In the genomic region with DNA sequence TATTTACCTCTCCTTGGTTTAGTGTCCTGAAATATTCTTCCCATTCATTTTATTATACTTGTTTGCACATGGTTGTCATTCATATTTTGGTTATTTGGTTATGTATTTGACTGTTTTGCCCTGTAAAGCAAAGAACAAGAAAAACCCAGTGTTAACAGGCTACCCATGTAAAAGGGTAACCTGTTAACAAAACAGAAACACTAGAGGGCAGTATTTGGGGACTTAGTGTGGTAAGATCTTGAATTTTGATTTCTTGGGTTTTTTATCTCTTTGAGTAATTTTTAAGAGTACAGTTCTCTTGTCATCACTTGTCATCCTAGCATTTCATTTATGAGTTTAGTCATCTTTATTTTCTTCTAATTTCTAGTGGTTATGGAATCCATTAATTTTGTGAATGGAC, we compare ENCODE assay signal across 8 cellular contexts. TPM values are rescaled to one million over a fixed set of nuclear protein-coding genes. Genes with fewer than 3 reads are reported as not detected.
DNase-seq lines count a peak whose midpoint lies in the region; TF ChIP-seq lines count a peak whose summit lies in the region.

No MANE protein-coding gene starts in this region.

- POLR2A ChIA-PET in MCF 10A (lab: Yijun Ruan, JAX), result no interaction called here

- intact Hi-C loops in MCF 10A (cut with micrococcal nuclease) (loop anchor here (2.0 kb wide), 1 partner anchor 34 kb away; no protein-coding TSS in a partner anchor), breast epithelium (cut with DNase I; ENCODE audit: low total_unique reads) (no loop called here), tibial artery (cut with DNase I; ENCODE audit: low total_unique reads) (no loop called here)

- H3K27ac Mint-ChIP-seq in MCF 10A (ENCODE audit: low read depth, unreplicated experiment), result no peak overlapping the region

- no peaks in the 10 kb centered on the region for H3F3A ChIP-seq in OCI-LY1 (ENCODE audit: insufficient read depth, low read length)

- TF ChIP-seq CTCF in MCF 10A (IDR thresholded peaks at IDR 0.05; ENCODE audit: unreplicated experiment) (peak; percentile 47), breast epithelium (IDR thresholded peaks at IDR 0.05) (peak in 1 of 3 donors; percentile 33), OCI-LY1 (IDR thresholded peaks at IDR 0.05; ENCODE audit: low read length) (peak; percentile 41; the same call in 1 of the 2 replicates), fibroblast of mammary gland (conservative IDR thresholded peaks at IDR 0.05; ENCODE audit: control insufficient read depth, insufficient read depth, low read depth, low read length) (peak; percentile 64), tibial artery (IDR thresholded peaks at IDR 0.05) (peak; percentile 21 to 32)

- H3K4me1 ChIP-seq in breast epithelium (no peaks in the 10 kb centered on the region), OCI-LY1 (ENCODE audit: insufficient read depth, low read length, severe bottlenecking) (no peaks in the 10 kb centered on the region), tibial artery (no peaks in the 10 kb centered on the region)

- H3K4me1 Mint-ChIP-seq in MCF 10A (ENCODE audit: insufficient read depth, unreplicated experiment), result no peaks in the 10 kb centered on the region

- H3K79me2 ChIP-seq in OCI-LY1 (ENCODE audit: insufficient read depth, low read length), result no peaks in the 10 kb centered on the region

- no peak overlapping the region for H3K9ac ChIP-seq in OCI-LY1 (ENCODE audit: low read length)

- H3K27me3 Mint-ChIP-seq in MCF 10A (ENCODE audit: insufficient read depth, unreplicated experiment), result no peaks in the 10 kb centered on the region

- BruUV-seq in MCF 10A (replicated peaks; lab: Mats Ljungman, UMichigan), result no TSS peak

- H3K36me3 ChIP-seq in breast epithelium, result no peaks in the 10 kb centered on the region
- H3K36me3 ChIP-seq in OCI-LY1 (ENCODE audit: insufficient read depth, low read length), result no peaks in the 10 kb centered on the region
- H3K36me3 ChIP-seq in tibial artery, result peaks cover 23 to 61% (median 43%) of the 10 kb centered on the region in 3 donors

- no peak overlapping the region for H3K27ac ChIP-seq in breast epithelium
- no peak overlapping the region for H3K27ac ChIP-seq in OCI-LY1 (ENCODE audit: low read depth, low read length, poor library complexity, severe bottlenecking)
- no peak overlapping the region for H3K27ac ChIP-seq in tibial artery

- no peak overlapping the region for H3K4me3 Mint-ChIP-seq in MCF 10A (ENCODE audit: unreplicated experiment)

- H4K20me1 ChIP-seq in OCI-LY1 (ENCODE audit: insufficient read depth, low read length), result no peaks in the 10 kb centered on the region

- H3K9me3 Mint-ChIP-seq in MCF 10A (ENCODE audit: unreplicated experiment), result no peaks in the 10 kb centered on the region

- H3K9me3 ChIP-seq in breast epithelium, result no peaks in the 10 kb centered on the region
- no peaks in the 10 kb centered on the region for H3K9me3 ChIP-seq in OCI-LY1 (ENCODE audit: low read length)
- H3K9me3 ChIP-seq in tibial artery, result no peaks in the 10 kb centered on the region

- no peaks in the 10 kb centered on the region for H3K9me2 ChIP-seq in OCI-LY1 (ENCODE audit: low read depth, low read length)

- H3K36me3 Mint-ChIP-seq in MCF 10A (ENCODE audit: insufficient read depth, unreplicated experiment), result peaks cover 60% of the 10 kb centered on the region

- CTCF ChIA-PET in MCF 10A (lab: Yijun Ruan, JAX), result interaction anchor here (0.6 to 2.2 kb wide), 9 partner anchors 11 to 251 kb away, joined by 3 to 9 read pairs (median 4); no protein-coding TSS in a partner anchor

- no peak for TF ChIP-seq POLR2A in breast epithelium (IDR thresholded peaks at IDR 0.05)

- H3K27me3 ChIP-seq in breast epithelium (no peaks in the 10 kb centered on the region), OCI-LY1 (ENCODE audit: insufficient read depth, low read length) (no peaks in the 10 kb centered on the region), tibial artery (no peaks in the 10 kb centered on the region)

- H3K4me3 ChIP-seq in breast epithelium (no peak overlapping the region), OCI-LY1 (ENCODE audit: low read depth, low read length, poor library complexity, severe bottlenecking) (no peak overlapping the region), fibroblast of mammary gland (ENCODE audit: control insufficient read depth, low read depth, low read length) (no peak overlapping the region), tibial artery (no peak overlapping the region)

- peak; percentile 51 for DNase-seq in MCF 10A (ENCODE audit: unreplicated experiment)
- no peak for DNase-seq in breast epithelium (ENCODE audit: low spot score in 2 of 2)
- peak; percentile 53 for DNase-seq in fibroblast of mammary gland (ENCODE audit: low read depth)
- no peak for DNase-seq in tibial artery
- DNase-seq in NCI-H446 treated with DMSO at 0.1 percent for 48 hours (lab: John Stamatoyannopoulos, UW), result no peak
- no peak for DNase-seq in cortex of kidney (lab: John Stamatoyannopoulos, UW)
- DNase-seq in KG1 (lab: John Stamatoyannopoulos, UW), result no peak

- no peak overlapping the region for H3K4me2 ChIP-seq in OCI-LY1 (ENCODE audit: low read length)

- no peak overlapping the region for H2AFZ ChIP-seq in OCI-LY1 (ENCODE audit: low read length)

RNA-seq across cellular contexts. Expression of a gene that starts 51.3 kb away (rescaled TPM):
- total RNA-seq in MCF 10A (2022), result 38.5 and 40.7 TPM in 2 replicates
- 10 to 100 TPM; 19.5 to 31.6 (median 20.3) TPM for total RNA-seq in breast epithelium

RNA-seq across cellular contexts. Expression of a gene that starts 51.3 kb away (rescaled TPM):
- 24.2 and 25.7 TPM in 2 replicates for total RNA-seq in MCF 10A (2022)
- total RNA-seq in breast epithelium, result 10 to 100 TPM; 17.0 to 25.9 (median 24.7) TPM

Comparison
In these comparisons a context has a peak if more than half of its experiments do, and no peak if none do; other contexts are left out.
1. DNase-seq: peak in MCF 10A (single experiment) and fibroblast of mammary gland (single experiment); none in breast epithelium (0 of 2), tibial artery (0 of 2), NCI-H446 treated with DMSO at 0.1 percent for 48 hours (single experiment), cortex of kidney (single experiment) and KG1 (single experiment).